8 cellular contexts compared by ENCODE assay signal in the genomic region with DNA sequence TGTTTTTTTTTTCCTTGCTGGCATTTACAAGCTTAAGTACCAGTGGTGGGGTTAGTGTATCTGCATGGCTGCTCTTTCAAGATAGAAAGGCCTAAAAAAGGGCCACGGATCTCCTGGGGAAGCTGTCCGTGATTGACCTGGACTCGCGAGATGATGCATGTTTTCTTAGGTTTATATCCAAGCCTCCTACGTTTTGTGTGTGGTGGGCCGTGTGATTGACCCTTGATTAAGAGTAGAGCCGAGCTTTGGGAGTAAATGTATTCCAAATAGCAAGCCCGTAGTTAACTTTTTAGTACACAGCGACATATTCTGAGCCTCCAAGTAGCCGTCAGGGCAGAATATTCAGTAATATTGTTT. TPM values are rescaled to one million over a fixed set of nuclear protein-coding genes. Genes with fewer than 3 reads are reported as not detected.
DNase-seq lines count a peak whose midpoint lies in the region; ATAC-seq and TF ChIP-seq lines count a peak whose summit lies in the region.
"Not testable (repeated sequence)": the region's sequence is repeated elsewhere in the genome, so short reads cannot be mapped to it uniquely, and the experiment has no call there.

No MANE protein-coding gene starts in this region.

- in situ Hi-C loops in astrocyte of the spinal cord (cut with HindIII; ENCODE audit: low sequenced_read_pairs), result not testable (repeated sequence)

- CTCF ChIA-PET in CD8-positive, alpha-beta memory T cell (lab: Charles Lee), result interaction anchor here (1.3 kb wide), 1 partner anchor 55 kb away, joined by 3 read pairs; no protein-coding TSS in a partner anchor

- H3K9me3 Mint-ChIP-seq in CD8-positive, alpha-beta memory T cell; glutamatergic neuron (ENCODE audit: unreplicated experiment); stimulated activated naive CD8-positive, alpha-beta T cell treated with anti-CD3 and anti-CD28 coated beads, Interleukin-15, amount 100 ng/mL, for 72 hours: not testable (repeated sequence)

- H3K27ac ChIP-seq in CD8-positive, alpha-beta memory T cell (ENCODE audit: low read depth, low read length), result peak overlapping the region; percentile 78
- H3K27ac ChIP-seq in SJSA1 (peak overlapping the region; percentile 49; the same call in 1 of the 2 replicates), muscle layer of duodenum (ENCODE audit: low read length) (peak overlapping the region; percentile 69)

- H3K4me3 Mint-ChIP-seq in CD8-positive, alpha-beta memory T cell, result peak overlapping the region; percentile 95 to 100 (median 99)
- peak overlapping the region; percentile 95 for H3K4me3 Mint-ChIP-seq in glutamatergic neuron (ENCODE audit: unreplicated experiment)
- H3K4me3 Mint-ChIP-seq in stimulated activated naive CD8-positive, alpha-beta T cell treated with anti-CD3 and anti-CD28 coated beads, Interleukin-15, amount 100 ng/mL, for 72 hours, result peak overlapping the region; percentile 98 to 99

- not testable (repeated sequence) for H3K27me3 ChIP-seq in CD8-positive, alpha-beta memory T cell (ENCODE audit: insufficient read depth, low read length, poor library complexity, severe bottlenecking); SJSA1 (replicated peaks); muscle layer of duodenum (ENCODE audit: low read depth, low read length)

- not testable (repeated sequence) for TF ChIP-seq CTCF in astrocyte of the spinal cord (IDR thresholded peaks at IDR 0.05; ENCODE audit: low read depth, low read length); glutamatergic neuron (IDR thresholded peaks at IDR 0.05; ENCODE audit: partially characterized antibody, unreplicated experiment)

- not testable (repeated sequence) for H3K4me1 ChIP-seq in CD8-positive, alpha-beta memory T cell (ENCODE audit: insufficient read depth, low read length); SJSA1 (replicated peaks)
- H3K4me1 ChIP-seq in muscle layer of duodenum (ENCODE audit: control insufficient read depth in 1 of 2, insufficient read depth in 2 of 2, low read length in 2 of 2), result peaks cover 0 to 21% of the 10 kb centered on the region in 2 donors

- H3K9me3 ChIP-seq in CD8-positive, alpha-beta memory T cell (ENCODE audit: low read length); SJSA1 (replicated peaks); muscle layer of duodenum (ENCODE audit: control insufficient read depth in 1 of 2, low read length in 2 of 2): not testable (repeated sequence)

- H3K36me3 ChIP-seq in CD8-positive, alpha-beta memory T cell (ENCODE audit: insufficient read depth, low read length); SJSA1; muscle layer of duodenum (ENCODE audit: control insufficient read depth in 1 of 2, insufficient read depth in 2 of 2, low read length in 2 of 2): not testable (repeated sequence)

- peaks cover 0 to 27% (median 1%) of the 10 kb centered on the region in 3 donors for H3K36me3 Mint-ChIP-seq in CD8-positive, alpha-beta memory T cell
- H3K36me3 Mint-ChIP-seq in glutamatergic neuron (ENCODE audit: unreplicated experiment), result not testable (repeated sequence)

- not testable (repeated sequence) for DNase-seq in CD8-positive, alpha-beta memory T cell; glutamatergic neuron; stimulated activated naive CD8-positive, alpha-beta T cell treated with anti-CD3 and anti-CD28 coated beads, Interleukin-15, amount 100 ng/mL, for 72 hours
- DNase-seq in SJSA1 (ENCODE audit: low read depth in 1 of 2, low spot score in 2 of 2) (peak in 1 of 2 experiments; percentile 13), astrocyte of the spinal cord (ENCODE audit: low read depth, low spot score) (peak; percentile 18)

- ATAC-seq in GM21723 (IDR thresholded peaks at IDR 0.05; ENCODE audit: unreplicated experiment) (peak; percentile 13), HG03521 (IDR thresholded peaks at IDR 0.05; ENCODE audit: unreplicated experiment) (peak; percentile 21)
- peak; percentile 21 for ATAC-seq in stimulated activated naive CD8-positive, alpha-beta T cell treated with anti-CD3 and anti-CD28 coated beads, Interleukin-15, amount 100 ng/mL, for 72 hours

- H3K27me3 Mint-ChIP-seq in CD8-positive, alpha-beta memory T cell; glutamatergic neuron (ENCODE audit: unreplicated experiment); stimulated activated naive CD8-positive, alpha-beta T cell treated with anti-CD3 and anti-CD28 coated beads, Interleukin-15, amount 100 ng/mL, for 72 hours: not testable (repeated sequence)

- POLR2A ChIA-PET in CD8-positive, alpha-beta memory T cell (lab: Charles Lee), result not testable (repeated sequence)

- H3K4me3 ChIP-seq in CD8-positive, alpha-beta memory T cell (ENCODE audit: low read length), result peak overlapping the region; percentile 83
- H3K4me3 ChIP-seq in SJSA1 (peak overlapping the region; percentile 53), astrocyte of the spinal cord (ENCODE audit: low read depth, low read length) (peak overlapping the region; percentile 72), muscle layer of duodenum (ENCODE audit: low read depth in 1 of 2, low read length in 2 of 2) (peak overlapping the region; percentile 79 to 84)

- peak overlapping the region; percentile 82 to 98 (median 96) for H3K27ac Mint-ChIP-seq in CD8-positive, alpha-beta memory T cell
- peak overlapping the region; percentile 91 for H3K27ac Mint-ChIP-seq in glutamatergic neuron (ENCODE audit: unreplicated experiment)
- H3K27ac Mint-ChIP-seq in stimulated activated naive CD8-positive, alpha-beta T cell treated with anti-CD3 and anti-CD28 coated beads, Interleukin-15, amount 100 ng/mL, for 72 hours, result peak overlapping the region; percentile 96 to 98

- peaks cover 40 to 56% (median 55%) of the 10 kb centered on the region in 3 donors for H3K4me1 Mint-ChIP-seq in CD8-positive, alpha-beta memory T cell
- not testable (repeated sequence) for H3K4me1 Mint-ChIP-seq in glutamatergic neuron (ENCODE audit: low read depth, unreplicated experiment)
- peaks cover 36% of the 10 kb centered on the region for H3K4me1 Mint-ChIP-seq in stimulated activated naive CD8-positive, alpha-beta T cell treated with anti-CD3 and anti-CD28 coated beads, Interleukin-15, amount 100 ng/mL, for 72 hours

RNA-seq across cellular contexts. Expression of gene TIMM23, which starts 0.5 kb away (rescaled TPM):
- 100 to 1,000 TPM in 1 of 2 experiments, 10 to 100 TPM in 1; 96.4 to 101 TPM for total RNA-seq in CD8-positive, alpha-beta memory T cell
- 65.3 TPM for polyA plus RNA-seq in CD8-positive, alpha-beta memory T cell
- total RNA-seq in SJSA1 (2014; rRNA removed; shearing (Covaris generic)), result 163 and 170 TPM in 2 replicates
- total RNA-seq in glutamatergic neuron (ENCODE audit: unreplicated experiment), result 56.0 TPM

RNA-seq across cellular contexts. Expression of gene NCOA4, which starts 57.6 kb away (rescaled TPM):
- 100 to 1,000 TPM; 110 to 113 TPM for total RNA-seq in CD8-positive, alpha-beta memory T cell
- polyA plus RNA-seq in CD8-positive, alpha-beta memory T cell, result 147 TPM
- 236 and 245 TPM in 2 replicates for total RNA-seq in SJSA1 (2014; rRNA removed; shearing (Covaris generic))
- total RNA-seq in glutamatergic neuron (ENCODE audit: unreplicated experiment), result 90.5 TPM
